ENCODE assay signal across 23 cellular contexts in genomic region chrX:22409418-22409817, GRCh38.
"Had no signal": no experiment of that assay in that cellular context is flagged by ENCODE, and none has a peak within 500 bp of the region (broad histone marks: within the 10 kb centered on the region; RNA-seq: fewer than 3 reads in every experiment).

No MANE protein-coding gene starts in this region.

- DNase-seq: dermis blood vessel endothelial cell; dorsolateral prefrontal cortex; effector CD4-positive, alpha-beta T cell; effector memory CD4-positive, alpha-beta T cell; foreskin keratinocyte; head of caudate nucleus; heart right ventricle; hippocampal formation; left cardiac atrium; left lung; left ventricle myocardium superior; lower lobe of right lung; mesenchymal stem cell; mucosa of descending colon; naive B cell had no signal

- H3K27me3 Mint-ChIP-seq: naive B cell had no signal

- H3K4me1 Mint-ChIP-seq: mesothelial cell of epicardium, naive B cell had no signal

- H3K4me3 ChIP-seq: coronary artery, dorsolateral prefrontal cortex, esophagus muscularis mucosa, gastroesophageal sphincter, heart right ventricle, left lung, lower lobe of right lung, mucosa of descending colon had no signal

- H3K4me1 ChIP-seq: esophagus muscularis mucosa, foreskin keratinocyte, gastroesophageal sphincter, heart right ventricle, left lung, lower lobe of right lung had no signal

- H3K27ac Mint-ChIP-seq: mesothelial cell of epicardium, naive B cell had no signal

- H3K27me3 ChIP-seq: esophagus muscularis mucosa, foreskin keratinocyte, gastroesophageal sphincter, left lung had no signal

- H3K36me3 ChIP-seq: esophagus muscularis mucosa, gastroesophageal sphincter, heart right ventricle, left lung, lower lobe of right lung had no signal

- H3K4me3 Mint-ChIP-seq: mesothelial cell of epicardium, naive B cell had no signal

- FAIRE-seq: endothelial cell of umbilical vein, frontal cortex, islet of Langerhans, keratinocyte had no signal

- H3K36me3 Mint-ChIP-seq: mesothelial cell of epicardium, naive B cell had no signal

- ATAC-seq: foreskin keratinocyte, gastroesophageal sphincter, heart right ventricle, left cardiac atrium, left lung, left ventricle myocardium superior, lower lobe of right lung, mucosa of descending colon had no signal

- H3K9me3 ChIP-seq: esophagus muscularis mucosa, gastroesophageal sphincter, heart right ventricle, left lung, lower lobe of right lung, mucosa of descending colon had no signal

- H3K27ac ChIP-seq: coronary artery, dorsolateral prefrontal cortex, esophagus muscularis mucosa, foreskin keratinocyte, gastroesophageal sphincter, heart right ventricle, left lung, lower lobe of right lung had no signal
